Comparison of ENCODE assay signal across 8 cellular contexts in the genomic region with DNA sequence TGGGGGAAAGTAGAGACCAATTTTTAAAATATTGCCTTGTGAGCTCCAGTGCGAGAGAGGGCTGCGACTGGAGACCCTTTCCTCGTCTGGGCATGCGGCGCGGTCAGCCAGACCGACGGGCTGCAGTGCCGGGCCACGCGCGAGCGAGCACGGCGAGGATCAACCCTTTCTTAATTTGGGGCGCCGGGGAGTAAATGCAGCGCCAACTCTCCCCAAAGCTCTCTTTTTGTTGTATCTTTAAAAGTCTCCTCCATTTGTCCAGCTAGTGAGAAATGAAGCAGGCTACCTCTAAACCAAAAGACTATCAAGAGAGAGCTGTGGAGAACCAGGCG. TPM values are rescaled to one million over a fixed set of nuclear protein-coding genes. Genes with fewer than 3 reads are reported as not detected.
DNase-seq lines count a peak whose midpoint lies in the region; ATAC-seq and TF ChIP-seq lines count a peak whose summit lies in the region.

No MANE protein-coding gene starts in this region.

- H3K36me3 Mint-ChIP-seq in brain, result peaks cover 40% of the 10 kb centered on the region
- H3K36me3 Mint-ChIP-seq in naive thymus-derived CD8-positive, alpha-beta T cell, result no peaks in the 10 kb centered on the region

- H3K4me3 ChIP-seq in AG04450 (ENCODE audit: low read depth, low read length) (peak overlapping the region; percentile 88), HL-60 (replicated peaks; ENCODE audit: insufficient read depth, low read length) (peak overlapping the region; percentile 37)

- ATAC-seq in naive thymus-derived CD8-positive, alpha-beta T cell, result no peak
- no peak for ATAC-seq in GM18517 (IDR thresholded peaks at IDR 0.05; ENCODE audit: unreplicated experiment)
- ATAC-seq in HG02973 (IDR thresholded peaks at IDR 0.05; ENCODE audit: unreplicated experiment), result no peak
- no peak for ATAC-seq in HG03175 (IDR thresholded peaks at IDR 0.05; ENCODE audit: unreplicated experiment)

- peaks cover 0 to 3% (median 0%) of the 10 kb centered on the region in 5 experiments for H3K9me3 Mint-ChIP-seq in brain
- no peaks in the 10 kb centered on the region for H3K9me3 Mint-ChIP-seq in naive thymus-derived CD8-positive, alpha-beta T cell

- peaks cover 100% of the 10 kb centered on the region for H3K27me3 Mint-ChIP-seq in brain
- H3K27me3 Mint-ChIP-seq in naive thymus-derived CD8-positive, alpha-beta T cell, result peaks cover 52 to 96% (median 79%) of the 10 kb centered on the region in 5 donors

- peaks cover 4% of the 10 kb centered on the region for H3K9me3 ChIP-seq in AG04450 (ENCODE audit: control insufficient read depth, insufficient read depth, low read length)

- CTCF ChIA-PET in AG04450 (lab: Charles Lee), result interaction anchor here (0.6 kb wide), 1 partner anchor 75 kb away, joined by 3 read pairs; no protein-coding TSS in a partner anchor

- POLR2A ChIA-PET in AG04450 (lab: Yijun Ruan, JAX), result interaction anchor here (1.2 kb wide), 1 partner anchor 498 kb away, joined by 3 read pairs; no protein-coding TSS in a partner anchor
- POLR2A ChIA-PET in naive thymus-derived CD8-positive, alpha-beta T cell (lab: Charles Lee), result no interaction called here

- H3K27ac Mint-ChIP-seq in brain, result peak overlapping the region in 3 of 5 experiments; percentile 80 to 91 (median 80)
- H3K27ac Mint-ChIP-seq in naive thymus-derived CD8-positive, alpha-beta T cell, result no peak overlapping the region

- no peak for TF ChIP-seq CTCF in AG04450 (IDR thresholded peaks at IDR 0.05; ENCODE audit: low read depth, low read length)
- TF ChIP-seq CTCF in HL-60 (IDR thresholded peaks at IDR 0.05; ENCODE audit: insufficient read depth, low read length), result no peak
- no peak for TF ChIP-seq CTCF in brain (conservative IDR thresholded peaks at IDR 0.05)

- DNase-seq in AG04450 (ENCODE audit: low read depth, low spot score) (no peak), HL-60 (ENCODE audit: low read depth in 1 of 2, low spot score in 1 of 2) (no peak), NCI-H1694 (lab: John Stamatoyannopoulos, UW) (no peak)
- no peak for DNase-seq in naive thymus-derived CD8-positive, alpha-beta T cell

- H3K27me3 ChIP-seq in AG04450 (ENCODE audit: control insufficient read depth, insufficient read depth, low read length), result peaks cover 4% of the 10 kb centered on the region
- H3K27me3 ChIP-seq in HL-60 (ENCODE audit: insufficient read depth, poor library complexity, severe bottlenecking), result peaks cover 85% of the 10 kb centered on the region

- H3K27ac ChIP-seq in AG04450 (ENCODE audit: low read depth, low read length) (peak overlapping the region; percentile 73), HL-60 (replicated peaks) (no peak overlapping the region)

- H3K4me3 Mint-ChIP-seq in brain, result peak overlapping the region; percentile 60 to 96 (median 84)
- H3K4me3 Mint-ChIP-seq in naive thymus-derived CD8-positive, alpha-beta T cell, result peak overlapping the region; percentile 33 to 78 (median 56)

- peaks cover 42% of the 10 kb centered on the region for H3K4me1 Mint-ChIP-seq in brain
- peaks cover 17 to 69% (median 55%) of the 10 kb centered on the region in 4 donors for H3K4me1 Mint-ChIP-seq in naive thymus-derived CD8-positive, alpha-beta T cell

RNA-seq across cellular contexts. Expression of a gene that starts 1.5 kb away (rescaled TPM):
- 25.6 and 26.9 TPM in 2 replicates for polyA plus RNA-seq in AG04450 (2011; rRNA removed)
- polyA minus RNA-seq in AG04450 (2011; rRNA and poly(A)+ RNA removed), result 19.9 and 23.8 TPM in 2 replicates
- 68.4 TPM for polyA plus RNA-seq in brain (ENCODE audit: insufficient read depth, low read depth, low replicate concordance)
- total RNA-seq in naive thymus-derived CD8-positive, alpha-beta T cell, result not detected
- polyA plus RNA-seq in naive thymus-derived CD8-positive, alpha-beta T cell, result not detected

Comparison
In these comparisons a context has a peak if more than half of its experiments do, and no peak if none do; other contexts are left out.
1. H3K27ac Mint-ChIP-seq: peak in brain (3 of 5); none in naive thymus-derived CD8-positive, alpha-beta T cell (0 of 10).
2. RNA of a gene that starts 1.5 kb away (polyA plus RNA-seq): 68.4 TPM in brain (single experiment) and 25.6 to 26.9 TPM in AG04450; not detected in naive thymus-derived CD8-positive, alpha-beta T cell; every median in the first group is over 10 times any median in the second.